7 cellular contexts compared by ENCODE assay signal in the genomic region with DNA sequence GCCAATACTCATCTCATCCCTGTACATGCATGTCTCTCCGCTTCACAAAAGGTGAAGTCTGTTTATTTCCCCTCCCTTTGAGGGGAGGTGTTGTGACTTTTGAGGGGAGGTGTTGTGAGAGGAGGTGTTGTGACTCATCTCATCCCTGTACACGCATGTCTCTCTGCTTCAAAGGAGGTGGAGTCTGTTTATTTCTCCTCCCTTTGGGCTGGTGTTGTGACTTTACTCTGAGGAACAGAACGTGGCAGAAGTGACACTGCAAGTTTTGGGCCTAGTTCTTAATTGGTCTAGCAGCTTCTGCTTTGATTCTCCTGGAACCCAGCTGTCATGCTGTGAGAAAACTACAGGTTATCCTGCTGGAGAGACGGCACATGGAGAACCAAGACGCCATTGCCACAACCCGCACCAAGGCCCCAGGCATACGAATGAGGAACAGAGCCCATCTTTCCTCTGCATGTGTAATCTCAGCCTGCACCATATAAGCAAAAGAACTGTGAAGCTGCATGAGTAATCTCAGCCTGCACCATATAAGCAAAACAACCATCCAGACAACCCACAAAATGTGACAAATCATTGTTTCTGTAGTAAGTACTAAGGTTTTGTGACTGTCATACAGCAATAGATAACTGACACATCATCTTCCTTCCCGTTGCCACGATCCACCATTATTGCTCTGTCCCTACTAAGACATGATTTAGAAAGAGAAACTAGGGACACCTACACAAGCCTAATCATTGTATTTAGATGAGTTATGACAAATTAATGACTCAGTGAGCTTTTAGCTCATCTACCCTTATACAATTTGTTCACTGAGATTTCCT. TPM values are rescaled to one million over a fixed set of nuclear protein-coding genes. Genes with fewer than 3 reads are reported as not detected.
DNase-seq lines count a peak whose midpoint lies in the region; ATAC-seq, FAIRE-seq and TF ChIP-seq lines count a peak whose summit lies in the region.

No MANE protein-coding gene starts in this region.

- FAIRE-seq in astrocyte (lab: Jason Lieb, UNC): no peak

- no peaks in the 10 kb centered on the region for H3K36me3 ChIP-seq in astrocyte (ENCODE audit: insufficient read depth, low read length)
- peaks cover 5% of the 10 kb centered on the region for H3K36me3 ChIP-seq in CD4-positive, alpha-beta memory T cell (ENCODE audit: insufficient read depth, low read length)

- intact Hi-C loops in CD4-positive, alpha-beta memory T cell (cut with micrococcal nuclease): no loop called here

- no peak overlapping the region for H3K4me3 Mint-ChIP-seq in astrocyte (ENCODE audit: unreplicated experiment)
- H3K4me3 Mint-ChIP-seq in CD4-positive, alpha-beta memory T cell: no peak overlapping the region

- no peaks in the 10 kb centered on the region for H3K27me3 ChIP-seq in astrocyte (ENCODE audit: insufficient read depth, low read length)
- no peaks in the 10 kb centered on the region for H3K27me3 ChIP-seq in CD4-positive, alpha-beta memory T cell (ENCODE audit: insufficient read depth, low read length)

- peaks cover 11% of the 10 kb centered on the region for H3K4me1 Mint-ChIP-seq in astrocyte (ENCODE audit: low read depth, unreplicated experiment)
- peaks cover 6 to 13% (median 13%) of the 10 kb centered on the region in 4 donors for H3K4me1 Mint-ChIP-seq in CD4-positive, alpha-beta memory T cell

- no peak overlapping the region for H3K9ac ChIP-seq in astrocyte (ENCODE audit: low read length)

- peaks cover 2% of the 10 kb centered on the region for H3K27me3 Mint-ChIP-seq in astrocyte (ENCODE audit: low read depth, unreplicated experiment)
- no peaks in the 10 kb centered on the region for H3K27me3 Mint-ChIP-seq in CD4-positive, alpha-beta memory T cell

- H3K79me2 ChIP-seq in astrocyte (ENCODE audit: insufficient read depth, low read length): no peaks in the 10 kb centered on the region

- H3K9me3 ChIP-seq in astrocyte (ENCODE audit: insufficient read depth, low read depth, low read length): no peaks in the 10 kb centered on the region
- no peaks in the 10 kb centered on the region for H3K9me3 ChIP-seq in CD4-positive, alpha-beta memory T cell (ENCODE audit: control insufficient read depth in 1 of 2, low read length in 2 of 2)

- peak overlapping the region; percentile 4 for H3K4me2 ChIP-seq in astrocyte (ENCODE audit: low read length)

- POLR2A ChIA-PET in CD4-positive, alpha-beta memory T cell (lab: Charles Lee; ENCODE audit: partially characterized antibody): no interaction called here

- no peak overlapping the region for H2AFZ ChIP-seq in astrocyte (ENCODE audit: low read depth, low read length)

- H3K9me3 Mint-ChIP-seq in astrocyte (ENCODE audit: unreplicated experiment): no peaks in the 10 kb centered on the region
- no peaks in the 10 kb centered on the region for H3K9me3 Mint-ChIP-seq in CD4-positive, alpha-beta memory T cell

- H3K27ac ChIP-seq in astrocyte (ENCODE audit: low read depth, low read length): no peak overlapping the region
- no peak overlapping the region for H3K27ac ChIP-seq in CD4-positive, alpha-beta memory T cell (ENCODE audit: low read depth, low read length)

- DNase-seq in astrocyte (ENCODE audit: low read depth) (peak; percentile 39), NCI-H1048 (lab: John Stamatoyannopoulos, UW) (no peak), COR-L47 (lab: John Stamatoyannopoulos, UW) (no peak)
- peak; percentile 49 for DNase-seq in stimulated activated CD8-positive, alpha-beta memory T cell treated with anti-CD3 and anti-CD28 coated beads, Interleukin-4, amount 100 ng/mL, for 48 hours
- no peak for DNase-seq in CD4-positive, alpha-beta memory T cell

- TF ChIP-seq CTCF in astrocyte (IDR thresholded peaks at IDR 0.05; ENCODE audit: insufficient read depth, low read depth, low read length): no peak

- CTCF ChIA-PET in CD4-positive, alpha-beta memory T cell (lab: Charles Lee; ENCODE audit: partially characterized antibody): interaction anchor here (1.1 to 1.4 kb wide), 3 partner anchors 23 to 475 kb away, joined by 3 to 4 read pairs (median 4); no protein-coding TSS in a partner anchor

- ATAC-seq in GM19395 (IDR thresholded peaks at IDR 0.05; ENCODE audit: unreplicated experiment) (peak; percentile 55), HG03342 (IDR thresholded peaks at IDR 0.05; ENCODE audit: unreplicated experiment) (peak; percentile 52)

- H3K27ac Mint-ChIP-seq in astrocyte (ENCODE audit: unreplicated experiment): no peak overlapping the region
- peak overlapping the region in 3 of 7 donors; percentile 13 to 57 (median 38) for H3K27ac Mint-ChIP-seq in CD4-positive, alpha-beta memory T cell

- no peaks in the 10 kb centered on the region for H3K4me1 ChIP-seq in astrocyte (ENCODE audit: insufficient read depth, low read length)
- no peaks in the 10 kb centered on the region for H3K4me1 ChIP-seq in CD4-positive, alpha-beta memory T cell (ENCODE audit: insufficient read depth, low read length)

- H3K4me3 ChIP-seq in astrocyte (ENCODE audit: insufficient read depth, low read depth, low read length): no peak overlapping the region
- no peak overlapping the region for H3K4me3 ChIP-seq in CD4-positive, alpha-beta memory T cell (ENCODE audit: low read length in 2 of 2)

- H4K20me1 ChIP-seq in astrocyte (ENCODE audit: insufficient read depth, low read length): no peaks in the 10 kb centered on the region

- H3K36me3 Mint-ChIP-seq in astrocyte (ENCODE audit: low read depth, unreplicated experiment): peaks cover 8% of the 10 kb centered on the region
- peaks cover 45 to 57% of the 10 kb centered on the region in 2 donors for H3K36me3 Mint-ChIP-seq in CD4-positive, alpha-beta memory T cell

RNA-seq across cellular contexts. Expression of gene GALNT4, which starts 30.0 kb away (rescaled TPM):
- total RNA-seq in astrocyte: 6.2 and 6.9 TPM in 2 replicates
- total RNA-seq in CD4-positive, alpha-beta memory T cell: 1 to 10 TPM; 7.2 to 7.6 TPM
- polyA plus RNA-seq in CD4-positive, alpha-beta memory T cell: 1 to 10 TPM; 2.8 to 3.4 TPM

RNA-seq across cellular contexts. Expression of gene POC1B, which starts 31.2 kb away (rescaled TPM):
- total RNA-seq in astrocyte: 10.6 and 12.3 TPM in 2 replicates
- total RNA-seq in CD4-positive, alpha-beta memory T cell: 10 to 100 TPM; 19.8 to 21.4 TPM
- 10 to 100 TPM; 28.2 to 46.3 TPM for polyA plus RNA-seq in CD4-positive, alpha-beta memory T cell

Comparison
In these comparisons a context has a peak if more than half of its experiments do, and no peak if none do; other contexts are left out.
1. DNase-seq: peak in astrocyte (single experiment) and stimulated activated CD8-positive, alpha-beta memory T cell treated with anti-CD3 and anti-CD28 coated beads, Interleukin-4, amount 100 ng/mL, for 48 hours (single experiment); none in CD4-positive, alpha-beta memory T cell (0 of 5), NCI-H1048 (single experiment) and COR-L47 (single experiment).